ENCODE assay signal across 1 cellular context in genomic region chr2:7984693-7985353, GRCh38.
TF ChIP-seq lines count a peak whose summit lies in the region.

No MANE protein-coding gene starts in this region.

TF ChIP-seq in GM23338, 12 proteins besides CTCF, POLR2A, EP300 and RAD21 (continued from another document):
- TF ChIP-seq ZNF462 (CRISPR knock-in tag; IDR thresholded peaks at IDR 0.05): no peak
- no peak for TF ChIP-seq STAT1 (IDR thresholded peaks at IDR 0.05; ENCODE audit: unreplicated experiment)
- TF ChIP-seq NANOG (IDR thresholded peaks at IDR 0.05; ENCODE audit: borderline replicate concordance): no peak
- TF ChIP-seq ZNF331 (CRISPR knock-in tag; IDR thresholded peaks at IDR 0.05; ENCODE audit: low read depth): no peak
TF ChIP-seq in GM23338: peak in this region for 0.
